2 cellular contexts compared by ENCODE assay signal in genomic region chr1:199410462-199410861, GRCh38.
TF ChIP-seq lines count a peak whose summit lies in the region.

No MANE protein-coding gene starts in this region.

TF ChIP-seq in GM23338, 12 proteins besides CTCF, POLR2A, EP300 and RAD21 (continued from another document):
- TF ChIP-seq ZNF462 (CRISPR knock-in tag; IDR thresholded peaks at IDR 0.05) (no peak), NANOG (IDR thresholded peaks at IDR 0.05; ENCODE audit: borderline replicate concordance) (no peak), EZH2 (IDR thresholded peaks at IDR 0.05; ENCODE audit: low read depth, unreplicated experiment) (no peak), ZNF114 (CRISPR knock-in tag; IDR thresholded peaks at IDR 0.05) (no peak), REST (IDR thresholded peaks at IDR 0.05; ENCODE audit: unreplicated experiment) (no peak), EZH2phosphoT487 (IDR thresholded peaks at IDR 0.05; ENCODE audit: unreplicated experiment) (no peak)
TF ChIP-seq in GM23338: peak in this region for 0.

TF ChIP-seq in GM12878, 131 proteins besides CTCF, POLR2A, EP300 and RAD21 (continued from another document):
- TF ChIP-seq ZBTB40 (IDR thresholded peaks at IDR 0.05; ENCODE audit: borderline replicate concordance), result no peak
- TF ChIP-seq PAX8 (IDR thresholded peaks at IDR 0.05), result no peak
- TF ChIP-seq IKZF1 (conservative IDR thresholded peaks at IDR 0.05), result no peak
- TF ChIP-seq MEF2A (IDR thresholded peaks at IDR 0.05; ENCODE audit: insufficient read depth, low read depth, low read length), result no peak
- no peak for TF ChIP-seq STAT3 (IDR thresholded peaks at IDR 0.05; ENCODE audit: low read depth, low read length)
- TF ChIP-seq ZBTB4 (CRISPR knock-in tag; IDR thresholded peaks at IDR 0.05), result no peak
- TF ChIP-seq YY1 (IDR thresholded peaks at IDR 0.05; ENCODE audit: low read depth, low read length), result no peak
